Comparison of ENCODE assay signal across 9 cellular contexts in the genomic region with DNA sequence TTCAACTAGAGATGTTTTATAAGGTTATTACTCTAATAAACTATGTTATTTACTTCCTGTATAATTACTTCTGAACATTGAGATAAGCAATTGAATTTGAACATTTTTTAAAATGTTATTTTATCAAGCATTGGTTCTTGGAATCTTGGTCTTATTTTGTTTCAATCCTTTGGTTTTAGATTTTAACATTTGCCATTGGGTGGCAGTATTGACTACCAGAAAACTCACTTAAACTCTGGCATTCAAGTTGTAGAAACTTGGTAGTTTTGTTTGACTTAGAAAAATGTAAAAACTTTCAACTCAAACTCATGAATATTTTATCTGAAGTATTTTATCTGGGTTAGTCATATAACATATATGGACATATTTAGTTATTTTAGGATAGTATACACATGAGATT. TPM values are rescaled to one million over a fixed set of nuclear protein-coding genes. Genes with fewer than 3 reads are reported as not detected.
A peak's percentile ranks its signal among the peaks of the same experiment; 100 is the strongest.
DNase-seq lines count a peak whose midpoint lies in the region; ATAC-seq and TF ChIP-seq lines count a peak whose summit lies in the region.
"Had no signal": no experiment of that assay in that cellular context is flagged by ENCODE, and none has a peak within 500 bp of the region (broad histone marks: within the 10 kb centered on the region; RNA-seq: fewer than 3 reads in every experiment).

No MANE protein-coding gene starts in this region.

- intact Hi-C loops in A673 (cut with micrococcal nuclease; ENCODE audit: unreplicated experiment) = loop anchor here (1.0 to 10.0 kb wide), 2 partner anchors 276 to 1244 kb away; no protein-coding TSS in a partner anchor

- H3K36me3 ChIP-seq in A673 (ENCODE audit: insufficient read depth, low read length, poor library complexity, severe bottlenecking) (no peaks in the 10 kb centered on the region), adipocyte (ENCODE audit: control insufficient read depth, insufficient read depth, low read length, severe bottlenecking) (no peaks in the 10 kb centered on the region)

- H3K27ac ChIP-seq in A673 (ENCODE audit: low read depth, low read length, poor library complexity, severe bottlenecking) = no peak overlapping the region

- BruUV-seq in A673 (replicated peaks; lab: Mats Ljungman, UMichigan) = no TSS peak

- H3K4me3 ChIP-seq in A673 (ENCODE audit: low read depth, low read length, poor library complexity, severe bottlenecking) (no peak overlapping the region), adipocyte (ENCODE audit: low read length) (no peak overlapping the region)

- in situ Hi-C loops in GM13977 (cut with MboI; ENCODE audit: low pct_unique_long_range_greater_than_20kb, low sequenced_read_pairs, unreplicated experiment) = no loop called here

- POLR2A ChIA-PET in A673 (lab: Charles Lee; ENCODE audit: low non-redundant PET) = no interaction called here

- H3K9ac ChIP-seq in adipocyte (ENCODE audit: low read length) = no peak overlapping the region

- no peak for ATAC-seq in GM21390 (IDR thresholded peaks at IDR 0.05; ENCODE audit: unreplicated experiment)

- DNase-seq in A673 (ENCODE audit: low spot score) (peak; percentile 33), GM13977 (ENCODE audit: low spot score) (no peak), adipocyte (ENCODE audit: low read depth) (peak; percentile 67), iPS-NIHi7 (ENCODE audit: extremely low spot score) (peak; percentile 19), NCI-H1930 (lab: John Stamatoyannopoulos, UW) (no peak), NCI-H345 (lab: John Stamatoyannopoulos, UW) (no peak)
- DNase-seq in stimulated activated CD8-positive, alpha-beta memory T cell treated with anti-CD3 and anti-CD28 coated beads, Interleukin-4, amount 100 ng/mL, for 48 hours = no peak
- DNase-seq: T-helper 1 cell had no signal

- TF ChIP-seq CTCF in A673 (conservative IDR thresholded peaks at IDR 0.05; ENCODE audit: low read depth, low read length) (peak; percentile 60), GM13977 (IDR thresholded peaks at IDR 0.05; ENCODE audit: extremely low read depth, insufficient read depth, missing control alignments) (peak; percentile 37)

- CTCF ChIA-PET in A673 (lab: Charles Lee) = no interaction called here

- no peaks in the 10 kb centered on the region for H3K9me3 ChIP-seq in A673 (ENCODE audit: low read depth, low read length, poor library complexity, severe bottlenecking)
- H3K9me3 ChIP-seq in adipocyte (ENCODE audit: control insufficient read depth, low read length) = peaks cover 7% of the 10 kb centered on the region

- no peaks in the 10 kb centered on the region for H3K4me1 ChIP-seq in A673 (ENCODE audit: insufficient read depth, low read length, poor library complexity, severe bottlenecking)
- no peaks in the 10 kb centered on the region for H3K4me1 ChIP-seq in adipocyte (ENCODE audit: control insufficient read depth, insufficient read depth, low read length)

- H3K27me3 ChIP-seq in A673 (replicated peaks; ENCODE audit: insufficient read depth, low read depth, low read length, poor library complexity) = peaks cover 19% of the 10 kb centered on the region
- H3K27me3 ChIP-seq in adipocyte (replicated peaks; ENCODE audit: control insufficient read depth, insufficient read depth, low read length) = no peaks in the 10 kb centered on the region

RNA-seq across cellular contexts. Expression of gene ATRNL1, which starts 48.1 kb away (rescaled TPM):
- total RNA-seq in A673 (2021) = 2.4 and 3.0 TPM in 2 replicates

Comparison
In these comparisons a context has a peak if more than half of its experiments do, and no peak if none do; other contexts are left out.
1. DNase-seq: peak in A673 (single experiment), adipocyte (single experiment) and iPS-NIHi7 (single experiment); none in GM13977 (single experiment), stimulated activated CD8-positive, alpha-beta memory T cell treated with anti-CD3 and anti-CD28 coated beads, Interleukin-4, amount 100 ng/mL, for 48 hours (single experiment), NCI-H1930 (0 of 2) and NCI-H345 (single experiment).